Comparison of ENCODE assay signal across 11 cellular contexts in genomic region chr1:153122831-153123421, GRCh38. TPM values are rescaled to one million over a fixed set of nuclear protein-coding genes. Genes with fewer than 3 reads are reported as not detected.
A peak's percentile ranks its signal among the peaks of the same experiment; 100 is the strongest.
DNase-seq lines count a peak whose midpoint lies in the region; ATAC-seq and TF ChIP-seq lines count a peak whose summit lies in the region.
"Had no signal": no experiment of that assay in that cellular context is flagged by ENCODE, and none has a peak within 500 bp of the region (broad histone marks: within the 10 kb centered on the region; RNA-seq: fewer than 3 reads in every experiment).

No MANE protein-coding gene starts in this region.

- no peak for TF ChIP-seq CTCF in hepatocyte (IDR thresholded peaks at IDR 0.05; ENCODE audit: poor library complexity)

- no peaks in the 10 kb centered on the region for H3K9me3 ChIP-seq in hepatocyte (ENCODE audit: low read depth)

- no peaks in the 10 kb centered on the region for H3K9me2 ChIP-seq in hepatocyte (replicated peaks; ENCODE audit: insufficient read depth)

- H2AFZ ChIP-seq in hepatocyte = no peak overlapping the region

- no peaks in the 10 kb centered on the region for H3K4me1 ChIP-seq in hepatocyte (ENCODE audit: insufficient read depth)

- no peak overlapping the region for H3K4me3 ChIP-seq in hepatocyte

- no peak overlapping the region for H3K4me2 ChIP-seq in hepatocyte

- no peaks in the 10 kb centered on the region for H3K27me3 ChIP-seq in hepatocyte

- no peaks in the 10 kb centered on the region for H3K79me2 ChIP-seq in hepatocyte

- ATAC-seq in HG03432 (IDR thresholded peaks at IDR 0.05; ENCODE audit: unreplicated experiment) = peak; percentile 48

- peak overlapping the region; percentile 33 for H3K27ac ChIP-seq in hepatocyte

- no peaks in the 10 kb centered on the region for H3K36me3 ChIP-seq in hepatocyte (replicated peaks; ENCODE audit: insufficient read depth, low read depth)

- DNase-seq in AG08396 (ENCODE audit: low spot score) (peak; percentile 2), NCI-H510A treated with DMSO at 0.1 percent for 48 hours (lab: John Stamatoyannopoulos, UW) (peak; percentile 79), hepatocyte (ENCODE audit: low spot score) (peak; percentile 8), hypothalamus (lab: John Stamatoyannopoulos, UW) (no peak), SKM-1 (lab: John Stamatoyannopoulos, UW; ENCODE audit: unreplicated experiment) (no peak), MV-4-11 (lab: John Stamatoyannopoulos, UW) (no peak)
- no peak for DNase-seq in stimulated activated CD4-positive, alpha-beta T cell treated with anti-CD3 and anti-CD28 coated beads, Interleukin-12 subunit alpha, Interleukin-12 subunit beta, amount 100 ng/mL, for 4 hours
- DNase-seq: foreskin melanocyte had no signal

- H4K20me1 ChIP-seq in hepatocyte (ENCODE audit: insufficient read depth, poor library complexity, severe bottlenecking) = no peaks in the 10 kb centered on the region

- 62% methylated on average over 3 of the region's 3 CpGs for WGBS in hepatocyte (ENCODE audit: low lambda C conversion rate, missing lambda C conversion rate)

RNA-seq across cellular contexts. Expression of gene SPRR2F, which starts 9.6 kb away (rescaled TPM):
- total RNA-seq in hepatocyte = 0.80 and 2.5 TPM in 2 replicates
- 26.1 and 42.2 TPM in 2 replicates for polyA plus RNA-seq in hepatocyte
- total RNA-seq: neural crest cell had no signal
- polyA plus RNA-seq: AG04450 had no signal

RNA-seq across cellular contexts. Expression of gene SPRR2G, which starts 27.8 kb away (rescaled TPM):
- total RNA-seq in hepatocyte = not detected in 2 replicates
- not detected in 2 replicates for polyA plus RNA-seq in hepatocyte
- total RNA-seq: neural crest cell had no signal
- polyA plus RNA-seq: AG04450 had no signal

RNA-seq across cellular contexts. Expression of gene SPRR2E, which starts 28.6 kb away (rescaled TPM):
- total RNA-seq in hepatocyte = not detected in 2 replicates
- polyA plus RNA-seq in hepatocyte = not detected in 2 replicates
- total RNA-seq: neural crest cell had no signal
- polyA plus RNA-seq: AG04450 had no signal

RNA-seq across cellular contexts. Expression of gene SPRR2B, which starts 51.5 kb away (rescaled TPM):
- total RNA-seq in hepatocyte = not detected in 2 replicates
- not detected in 2 replicates for polyA plus RNA-seq in hepatocyte
- total RNA-seq: neural crest cell had no signal
- polyA plus RNA-seq: AG04450 had no signal

Comparison
In these comparisons a context has a peak if more than half of its experiments do, and no peak if none do; other contexts are left out.
1. DNase-seq: peak in AG08396 (single experiment), NCI-H510A treated with DMSO at 0.1 percent for 48 hours (single experiment) and hepatocyte (single experiment); none in hypothalamus (0 of 51), SKM-1 (single experiment), MV-4-11 (single experiment) and stimulated activated CD4-positive, alpha-beta T cell treated with anti-CD3 and anti-CD28 coated beads, Interleukin-12 subunit alpha, Interleukin-12 subunit beta, amount 100 ng/mL, for 4 hours (single experiment).